8 cellular contexts compared by ENCODE assay signal in the genomic region with DNA sequence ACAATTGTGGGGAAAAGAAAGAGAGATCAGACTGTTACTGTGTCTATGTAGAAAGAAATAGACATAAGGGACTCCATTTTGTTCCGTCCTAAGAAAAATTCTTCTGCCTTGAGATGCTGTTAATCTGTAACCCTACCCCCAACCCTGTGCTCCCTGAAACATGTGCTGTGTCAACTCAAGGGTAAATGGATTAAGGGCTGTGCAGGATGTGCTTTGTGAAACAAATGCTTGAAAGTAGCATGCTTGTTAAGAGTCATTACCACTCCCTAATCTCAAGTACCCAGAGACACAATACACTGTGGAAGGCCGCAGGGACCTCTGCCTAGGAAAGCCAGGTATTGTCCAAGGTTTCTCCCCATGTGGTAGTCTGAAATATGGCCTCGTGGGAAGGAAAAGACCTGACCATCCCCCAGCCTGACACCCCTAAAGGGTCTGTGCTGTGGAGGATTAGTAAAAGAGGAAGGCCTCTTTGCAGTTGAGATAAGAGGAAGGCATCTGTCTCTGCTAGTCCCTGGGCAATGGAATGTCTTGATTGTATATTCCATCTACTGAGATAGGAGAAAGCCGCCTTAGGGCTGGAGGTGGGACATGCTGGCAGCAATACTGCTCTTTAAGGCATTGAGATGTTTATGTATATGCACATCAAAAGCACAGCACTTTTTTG.
A peak's percentile ranks its signal among the peaks of the same experiment; 100 is the strongest.
DNase-seq lines count a peak whose midpoint lies in the region; ATAC-seq and TF ChIP-seq lines count a peak whose summit lies in the region.
"Not testable (repeated sequence)": the region's sequence is repeated elsewhere in the genome, so short reads cannot be mapped to it uniquely, and the experiment has no call there.

No MANE protein-coding gene starts in this region.

- not testable (repeated sequence) for H2AFZ ChIP-seq in GM23338

- CTCF ChIA-PET in A673 (lab: Charles Lee), result not testable (repeated sequence)

- POLR2A ChIA-PET in A673 (lab: Charles Lee; ENCODE audit: low non-redundant PET), result not testable (repeated sequence)

- H3K18ac ChIP-seq in mesendoderm (ENCODE audit: low read length), result not testable (repeated sequence)

- not testable (repeated sequence) for H2BK15ac ChIP-seq in mesendoderm (replicated peaks; ENCODE audit: low read depth)

- not testable (repeated sequence) for H3K79me1 ChIP-seq in mesendoderm (ENCODE audit: low read length)

- not testable (repeated sequence) for H3K4ac ChIP-seq in mesendoderm (ENCODE audit: low read depth, low read length)

- H4K20me1 ChIP-seq in GM23338 (replicated peaks; ENCODE audit: insufficient read depth), result not testable (repeated sequence)

- H4K8ac ChIP-seq in mesendoderm (ENCODE audit: low read depth, low read length), result not testable (repeated sequence)

- not testable (repeated sequence) for H3K4me3 ChIP-seq in A673 (ENCODE audit: low read depth, low read length, poor library complexity, severe bottlenecking); GM23338; WERI-Rb-1 (ENCODE audit: low read depth, low read length); mesendoderm (ENCODE audit: low read length); retinal pigment epithelial cell (ENCODE audit: low read length)

- not testable (repeated sequence) for H3K9me3 ChIP-seq in A673 (ENCODE audit: low read depth, low read length, poor library complexity, severe bottlenecking); WERI-Rb-1 (ENCODE audit: severe bottlenecking)

- not testable (repeated sequence) for H3F3A ChIP-seq in GM23338 (replicated peaks; ENCODE audit: low read depth)

- not testable (repeated sequence) for H3K9ac ChIP-seq in mesendoderm (ENCODE audit: low read length)

- BruUV-seq in A673 (replicated peaks; lab: Mats Ljungman, UMichigan), result not testable (repeated sequence)

- H4K5ac ChIP-seq in mesendoderm (ENCODE audit: low read length), result not testable (repeated sequence)

- not testable (repeated sequence) for H3K23ac ChIP-seq in mesendoderm (ENCODE audit: low read length)

- not testable (repeated sequence) for H3K27me3 Mint-ChIP-seq in GM23338 (ENCODE audit: insufficient read depth, low read depth, poor library complexity)

- not testable (repeated sequence) for H3K4me2 ChIP-seq in GM23338; mesendoderm (ENCODE audit: low read length)

- H2BK120ac ChIP-seq in mesendoderm (ENCODE audit: low read depth, low read length), result not testable (repeated sequence)

- H2BK5ac ChIP-seq in mesendoderm (ENCODE audit: low read length), result not testable (repeated sequence)

- H3K56ac ChIP-seq in mesendoderm (ENCODE audit: low read length), result not testable (repeated sequence)

- not testable (repeated sequence) for H2AK5ac ChIP-seq in mesendoderm (ENCODE audit: low read length)

- H3K79me2 ChIP-seq in GM23338 (replicated peaks; ENCODE audit: insufficient read depth); mesendoderm (ENCODE audit: control insufficient read depth, insufficient read depth, low read length): not testable (repeated sequence)

- not testable (repeated sequence) for TF ChIP-seq CTCF in A673 (conservative IDR thresholded peaks at IDR 0.05; ENCODE audit: low read depth, low read length); GM23338 (conservative IDR thresholded peaks at IDR 0.05; ENCODE audit: low read depth in 2 of 2); WERI-Rb-1 (IDR thresholded peaks at IDR 0.05; ENCODE audit: low read depth, low read length); retinal pigment epithelial cell (conservative IDR thresholded peaks at IDR 0.05; ENCODE audit: low read depth, low read length)

- no CpG with 5 or more reads among the region's 4 CpGs for WGBS in mesendoderm (ENCODE audit: extremely low coverage, insufficient coverage, low lambda C conversion rate)

- not testable (repeated sequence) for ATAC-seq in GM23338

- H3K36me3 Mint-ChIP-seq in GM23338 (ENCODE audit: low read depth), result not testable (repeated sequence)

- H3K4me1 ChIP-seq in A673 (ENCODE audit: insufficient read depth, low read length, poor library complexity, severe bottlenecking); GM23338 (ENCODE audit: insufficient read depth); mesendoderm (ENCODE audit: control insufficient read depth, low read depth, low read length): not testable (repeated sequence)

- not testable (repeated sequence) for H3K9me3 Mint-ChIP-seq in GM23338

- not testable (repeated sequence) for H3K27ac Mint-ChIP-seq in GM23338

- DNase-seq in A673 (ENCODE audit: low spot score), result peak; percentile 45
- DNase-seq in GM23338 (ENCODE audit: low spot score), result peak; percentile 1
- peak; percentile 3 for DNase-seq in NCI-H226
- peak; percentile 92 for DNase-seq in NCI-H82 treated with DMSO at 0.1 percent for 48 hours (lab: John Stamatoyannopoulos, UW; ENCODE audit: unreplicated experiment)
- DNase-seq in SK-N-DZ (ENCODE audit: low spot score), result peak; percentile 46
- DNase-seq in WERI-Rb-1, result peak; percentile 50
- DNase-seq in mesendoderm, result peak; percentile 97
- peak; percentile 21 for DNase-seq in retinal pigment epithelial cell (ENCODE audit: low read depth)

- intact Hi-C loops in A673 (cut with micrococcal nuclease; ENCODE audit: unreplicated experiment), result not testable (repeated sequence)

- H3K36me3 ChIP-seq in A673 (ENCODE audit: insufficient read depth, low read length, poor library complexity, severe bottlenecking); GM23338 (ENCODE audit: insufficient read depth); WERI-Rb-1; mesendoderm (ENCODE audit: control insufficient read depth, insufficient read depth, low read length): not testable (repeated sequence)

- not testable (repeated sequence) for H3K4me3 Mint-ChIP-seq in GM23338

- H3K27me3 ChIP-seq in A673 (replicated peaks; ENCODE audit: insufficient read depth, low read depth, low read length, poor library complexity); GM23338 (ENCODE audit: insufficient read depth); WERI-Rb-1 (ENCODE audit: insufficient read depth, low read depth, severe bottlenecking); mesendoderm (ENCODE audit: insufficient read depth, low read length, poor library complexity): not testable (repeated sequence)

- H3K4me1 Mint-ChIP-seq in GM23338, result peaks cover 12% of the 10 kb centered on the region

- H3K27ac ChIP-seq in A673 (ENCODE audit: low read depth, low read length, poor library complexity, severe bottlenecking); GM23338 (ENCODE audit: low read depth): not testable (repeated sequence)
- peak overlapping the region; percentile 29 for H3K27ac ChIP-seq in WERI-Rb-1
- H3K27ac ChIP-seq in mesendoderm (ENCODE audit: low read depth, low read length), result peak overlapping the region; percentile 87

- not testable (repeated sequence) for H3K9me2 ChIP-seq in GM23338 (ENCODE audit: insufficient read depth)

Comparison
In these comparisons a context has a peak if more than half of its experiments do, and no peak if none do; other contexts are left out.
1. DNase-seq: peak in every context shown above with its lines; median percentile 97 in mesendoderm; 92 in NCI-H82 treated with DMSO at 0.1 percent for 48 hours; 50 in WERI-Rb-1; 46 in SK-N-DZ; 45 in A673; 21 in retinal pigment epithelial cell; 3 in NCI-H226; 1 in GM23338.